8 cellular contexts compared by ENCODE assay signal in genomic region chr11:12110201-12110713, GRCh38. TPM values are rescaled to one million over a fixed set of nuclear protein-coding genes. Genes with fewer than 3 reads are reported as not detected.
A peak's percentile ranks its signal among the peaks of the same experiment; 100 is the strongest.
DNase-seq lines count a peak whose midpoint lies in the region; ATAC-seq and TF ChIP-seq lines count a peak whose summit lies in the region.

Gene MICAL2 (plus strand): TSS chr11:12110590. CDS start chr11:12162156, 51,566 bp downstream.

- H3K36me3 ChIP-seq in left ventricle myocardium inferior: no peaks in the 10 kb centered on the region
- no peaks in the 10 kb centered on the region for H3K36me3 ChIP-seq in psoas muscle (ENCODE audit: insufficient read depth in 1 of 2, low read depth in 1 of 2)

- H3K27ac ChIP-seq in angular gyrus (ENCODE audit: low read depth, low read length): peak within 1 kb of the TSS; percentile 56
- H3K27ac ChIP-seq in left ventricle myocardium inferior (replicated peaks): peak within 1 kb of the TSS; percentile 91
- H3K27ac ChIP-seq in psoas muscle: peak within 1 kb of the TSS; percentile 85

- no peaks in the 10 kb centered on the region for H3K27me3 ChIP-seq in left ventricle myocardium inferior (ENCODE audit: low read depth)
- no peaks in the 10 kb centered on the region for H3K27me3 ChIP-seq in psoas muscle (ENCODE audit: insufficient read depth in 3 of 3, low read length in 2 of 3)

- H3K4me1 ChIP-seq in left ventricle myocardium inferior (peaks cover 71% of the 10 kb centered on the region), psoas muscle (peaks cover 11% of the 10 kb centered on the region)

- ATAC-seq in HG02840 (IDR thresholded peaks at IDR 0.05; ENCODE audit: low FRiP score, unreplicated experiment) (peak; percentile 96), psoas muscle (peak; percentile 98 to 99 (median 99))

- no peak for TF ChIP-seq CTCF in GM13976 (IDR thresholded peaks at IDR 0.05; ENCODE audit: borderline replicate concordance, control extremely low read depth, extremely low read depth, insufficient read depth, missing control alignments)
- TF ChIP-seq CTCF in left ventricle myocardium inferior (IDR thresholded peaks at IDR 0.05; ENCODE audit: borderline replicate concordance): no peak
- TF ChIP-seq CTCF in psoas muscle (IDR thresholded peaks at IDR 0.05): no peak

- DNase-seq in GM13976 (ENCODE audit: low spot score) (peak; percentile 96), NCI-H146 (lab: John Stamatoyannopoulos, UW) (peak; percentile 93), T-helper 2 cell (peak; percentile 74 to 94 (median 81)), left ventricle myocardium inferior (peak; percentile 92), psoas muscle (peak; percentile 92 to 94), ureter (ENCODE audit: low spot score) (peak; percentile 91)

- peak within 1 kb of the TSS; percentile 97 for H3K4me3 ChIP-seq in left ventricle myocardium inferior
- peak within 1 kb of the TSS; percentile 80 for H3K4me3 ChIP-seq in psoas muscle

- in situ Hi-C loops in GM13976 (cut with MboI; ENCODE audit: low sequenced_read_pairs, unreplicated experiment): no loop called here

- intact Hi-C loops in left ventricle myocardium inferior (cut with micrococcal nuclease): no loop called here
- intact Hi-C loops in psoas muscle (cut with DNase I): no loop called here

- H3K9me3 ChIP-seq in left ventricle myocardium inferior (replicated peaks) (no peaks in the 10 kb centered on the region), psoas muscle (no peaks in the 10 kb centered on the region)

- WGBS in psoas muscle, 3 donors: 1 to 2% (median 1%) methylated on average over 39 to 56 of the region's 56 CpGs

RNA-seq across cellular contexts. Expression of gene MICAL2, which starts in this region (rescaled TPM):
- total RNA-seq in left ventricle myocardium inferior (85.0 TPM), psoas muscle (10 to 100 TPM; 14.0 to 45.7 (median 29.0) TPM), ureter (215 TPM)
- 10 to 100 TPM in 2 of 3 donors, 1 to 10 TPM in 1; 6.8 to 15.0 (median 11.7) TPM for polyA plus RNA-seq in psoas muscle

Comparison
In these comparisons a context has a peak if more than half of its experiments do, and no peak if none do; other contexts are left out.
1. Peak in every context shown above with its lines: DNase-seq, ATAC-seq, H3K4me3 ChIP-seq and H3K27ac ChIP-seq.